ENCODE assay signal across 8 cellular contexts in the genomic region with DNA sequence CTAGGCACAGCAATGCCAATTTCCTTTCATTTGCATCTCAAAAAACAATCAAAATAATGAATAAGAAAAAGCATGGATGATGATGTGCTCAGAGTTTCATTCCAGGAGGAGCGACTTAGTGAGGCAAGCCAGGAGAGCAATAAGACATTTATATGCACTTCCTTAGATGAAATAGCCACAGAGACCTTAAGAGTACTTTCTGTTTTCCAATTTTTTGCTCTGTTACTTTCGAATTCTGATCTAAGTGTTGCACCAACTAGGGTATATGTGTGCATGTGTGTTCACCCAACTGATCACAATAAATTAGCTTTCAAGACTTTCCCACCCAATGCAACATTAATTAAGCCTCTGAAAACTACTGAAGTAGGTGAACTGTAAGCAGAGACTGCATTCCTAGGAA. TPM values are rescaled to one million over a fixed set of nuclear protein-coding genes. Genes with fewer than 3 reads are reported as not detected.
DNase-seq lines count a peak whose midpoint lies in the region; ATAC-seq and TF ChIP-seq lines count a peak whose summit lies in the region.

No MANE protein-coding gene starts in this region.

- H3K27ac Mint-ChIP-seq in activated naive CD4-positive, alpha-beta T cell treated with anti-CD3 and anti-CD28 coated beads for 36 hours = no peak overlapping the region

- H3K27me3 ChIP-seq in brain microvascular endothelial cell (replicated peaks) (no peaks in the 10 kb centered on the region), lower lobe of right lung (ENCODE audit: low read depth) (no peaks in the 10 kb centered on the region), tibial nerve (no peaks in the 10 kb centered on the region), gastroesophageal sphincter (peaks cover 3% of the 10 kb centered on the region)

- peaks cover 21% of the 10 kb centered on the region for H3K4me1 Mint-ChIP-seq in activated naive CD4-positive, alpha-beta T cell treated with anti-CD3 and anti-CD28 coated beads for 36 hours (ENCODE audit: low read depth)

- intact Hi-C loops in activated naive CD4-positive, alpha-beta T cell treated with anti-CD3 and anti-CD28 coated beads for 36 hours (cut with micrococcal nuclease) = loop anchor here (1.0 to 2.0 kb wide), 5 partner anchors 22 to 562 kb away; no protein-coding TSS in a partner anchor
- intact Hi-C loops in lower lobe of right lung (cut with DNase I) = no loop called here

- no peaks in the 10 kb centered on the region for H3K4me1 ChIP-seq in lower lobe of right lung
- H3K4me1 ChIP-seq in tibial nerve = peaks cover 0 to 15% (median 0%) of the 10 kb centered on the region in 4 donors
- peaks cover 0 to 14% (median 3%) of the 10 kb centered on the region in 3 donors for H3K4me1 ChIP-seq in gastroesophageal sphincter

- H3K27ac ChIP-seq in brain microvascular endothelial cell (peak overlapping the region; percentile 79), lower lobe of right lung (peak overlapping the region; percentile 80), tibial nerve (no peak overlapping the region), gastroesophageal sphincter (no peak overlapping the region)

- peak in 1 of 2 donors; percentile 32 for ATAC-seq in lower lobe of right lung
- ATAC-seq in gastroesophageal sphincter = no peak

- CTCF ChIA-PET in activated naive CD4-positive, alpha-beta T cell treated with anti-CD3 and anti-CD28 coated beads for 36 hours (lab: Charles Lee) = no interaction called here

- no peaks in the 10 kb centered on the region for H3K27me3 Mint-ChIP-seq in activated naive CD4-positive, alpha-beta T cell treated with anti-CD3 and anti-CD28 coated beads for 36 hours (ENCODE audit: low read depth)

- TF ChIP-seq EP300 in tibial nerve (IDR thresholded peaks at IDR 0.05) (no peak), gastroesophageal sphincter (IDR thresholded peaks at IDR 0.05) (no peak)

- H3K4me3 Mint-ChIP-seq in activated naive CD4-positive, alpha-beta T cell treated with anti-CD3 and anti-CD28 coated beads for 36 hours = peak overlapping the region; percentile 75

- no peaks in the 10 kb centered on the region for H3K36me3 ChIP-seq in brain microvascular endothelial cell (replicated peaks)
- H3K36me3 ChIP-seq in lower lobe of right lung = no peaks in the 10 kb centered on the region
- H3K36me3 ChIP-seq in tibial nerve = no peaks in the 10 kb centered on the region
- no peaks in the 10 kb centered on the region for H3K36me3 ChIP-seq in gastroesophageal sphincter

- DNase-seq in activated naive CD4-positive, alpha-beta T cell treated with anti-CD3 and anti-CD28 coated beads for 36 hours = no peak
- DNase-seq in activated naive CD4-positive, alpha-beta T cell (lab: John Stamatoyannopoulos, UW) = no peak
- DNase-seq in brain microvascular endothelial cell (no peak), lower lobe of right lung (no peak), tibial nerve (ENCODE audit: low spot score in 2 of 2) (no peak), NOMO-1 treated with dmso at 0.1 percent for 144 hours (lab: John Stamatoyannopoulos, UW; ENCODE audit: unreplicated experiment) (no peak)
- no peak for DNase-seq in activated effector memory CD4-positive, alpha-beta T cell treated with anti-CD3 and anti-CD28 coated beads, Interleukin-2, amount 50 U/mL, for 16 hours

- H3K9me3 ChIP-seq in lower lobe of right lung (no peaks in the 10 kb centered on the region), tibial nerve (no peaks in the 10 kb centered on the region), gastroesophageal sphincter (no peaks in the 10 kb centered on the region)

- H3K9me3 Mint-ChIP-seq in activated naive CD4-positive, alpha-beta T cell treated with anti-CD3 and anti-CD28 coated beads for 36 hours = peaks cover 7% of the 10 kb centered on the region

- TF ChIP-seq CTCF in brain microvascular endothelial cell (IDR thresholded peaks at IDR 0.05; ENCODE audit: low read depth, low read length, missing control alignments) (no peak), lower lobe of right lung (IDR thresholded peaks at IDR 0.05) (no peak), tibial nerve (IDR thresholded peaks at IDR 0.05) (no peak), gastroesophageal sphincter (IDR thresholded peaks at IDR 0.05) (no peak)

- WGBS in tibial nerve, 2 donors = 33 to 36% methylated on average over 2 of the region's 2 CpGs
- 29 to 32% methylated on average over 2 of the region's 2 CpGs for WGBS in gastroesophageal sphincter (ENCODE audit: low coverage in 1 of 2), 2 donors

- H3K36me3 Mint-ChIP-seq in activated naive CD4-positive, alpha-beta T cell treated with anti-CD3 and anti-CD28 coated beads for 36 hours (ENCODE audit: low read depth) = peaks cover 1% of the 10 kb centered on the region

- TF ChIP-seq POLR2A in tibial nerve (IDR thresholded peaks at IDR 0.05) (no peak), gastroesophageal sphincter (IDR thresholded peaks at IDR 0.05) (no peak)

- in situ Hi-C loops in brain microvascular endothelial cell (cut with HindIII; ENCODE audit: low pct_ligation_motif_present, low sequenced_read_pairs) = no loop called here

- peak overlapping the region; percentile 70 for H3K4me3 ChIP-seq in brain microvascular endothelial cell (ENCODE audit: low read depth, low read length)
- peak overlapping the region; percentile 59 for H3K4me3 ChIP-seq in lower lobe of right lung
- H3K4me3 ChIP-seq in tibial nerve = peak overlapping the region in 3 of 4 donors; percentile 42 to 49 (median 46)
- H3K4me3 ChIP-seq in gastroesophageal sphincter = peak overlapping the region in 1 of 2 donors; percentile 52

RNA-seq across cellular contexts. Expression of gene RAB27B, which starts 0.7 kb away (rescaled TPM):
- under 1 TPM in 1 of 2 experiments, not detected in 1; 0.52 TPM for total RNA-seq in activated naive CD4-positive, alpha-beta T cell treated with anti-CD3 and anti-CD28 coated beads for 36 hours
- total RNA-seq in lower lobe of right lung = 20.1 TPM
- total RNA-seq in tibial nerve = under 1 TPM in 2 of 4 donors, not detected in 2; under 0.01 to 0.22 TPM
- 1 to 10 TPM in 1 of 4 donors, under 1 TPM in 3; 0.31 to 3.0 (median 0.69) TPM for total RNA-seq in gastroesophageal sphincter

Comparison
In these comparisons a context has a peak if more than half of its experiments do, and no peak if none do; other contexts are left out.
1. H3K27ac ChIP-seq: peak in brain microvascular endothelial cell (single experiment) and lower lobe of right lung (single experiment); none in tibial nerve (0 of 4) and gastroesophageal sphincter (0 of 4).